Comparison of ENCODE assay signal across 23 cellular contexts in the genomic region with DNA sequence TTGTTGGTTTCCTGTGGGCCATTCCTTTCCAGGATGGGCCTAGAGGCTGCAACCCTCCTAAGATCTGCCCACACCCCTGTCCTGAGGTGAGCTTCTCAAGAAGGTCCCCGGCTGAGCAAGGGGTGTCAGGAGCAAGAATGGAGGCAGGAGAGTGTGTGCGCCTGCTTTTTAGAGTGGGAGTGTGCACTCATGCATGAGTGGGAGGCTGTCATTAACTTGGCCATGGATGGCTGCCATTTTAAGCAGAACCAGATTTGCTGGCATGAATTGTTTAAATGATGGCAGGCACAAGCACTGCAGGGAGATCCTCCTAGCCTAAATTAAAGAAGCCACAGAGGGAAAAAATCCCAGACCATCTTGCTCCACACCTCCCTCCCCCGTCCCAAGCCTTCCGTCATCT. TPM values are rescaled to one million over a fixed set of nuclear protein-coding genes. Genes with fewer than 3 reads are reported as not detected.
A peak's percentile ranks its signal among the peaks of the same experiment; 100 is the strongest.
DNase-seq lines count a peak whose midpoint lies in the region.
"Had no signal": no experiment of that assay in that cellular context is flagged by ENCODE, and none has a peak within 500 bp of the region (broad histone marks: within the 10 kb centered on the region; RNA-seq: fewer than 3 reads in every experiment).

No MANE protein-coding gene starts in this region.

- in situ Hi-C loops in G401 (cut with HindIII; ENCODE audit: low sequenced_read_pairs) = no loop called here

- DNase-seq in Ammon's horn (ENCODE audit: low spot score) (peak; percentile 46), G401 (ENCODE audit: low spot score) (peak; percentile 82), cerebellar cortex (ENCODE audit: low spot score) (peak; percentile 80), left kidney (ENCODE audit: low read depth, low spot score) (peak; percentile 34), dermis blood vessel endothelial cell (no peak), D341Med (ENCODE audit: low spot score) (no peak), OCI-M1 (lab: John Stamatoyannopoulos, UW) (no peak), NCI-H1092 (lab: John Stamatoyannopoulos, UW) (no peak)
- DNase-seq: CD4-positive, alpha-beta T cell; COR-L47; DMS 273 treated with DMSO at 0.1 percent for 48 hours; EL; MG63; NCI-H1417 treated with DMSO at 0.1 percent for 48 hours; NCI-H1930; NCI-H2171; NCI-H526; PC-9; RPMI8226; SHP77 had no signal

RNA-seq across cellular contexts. Expression of gene SGPL1, which starts 2.9 kb away (rescaled TPM):
- total RNA-seq in G401 (2014; rRNA removed; shearing (Covaris generic)) = 28.6 and 51.2 TPM in 2 replicates
- 15.0 and 15.8 TPM in 2 replicates for total RNA-seq in dermis blood vessel endothelial cell

RNA-seq across cellular contexts. Expression of gene TBATA, which starts 27.6 kb away (rescaled TPM):
- not detected in 2 replicates for total RNA-seq in G401 (2014; rRNA removed; shearing (Covaris generic))
- not detected in 2 replicates for total RNA-seq in dermis blood vessel endothelial cell
- total RNA-seq: A673; CD4-positive, alpha-beta T cell; K562; LHCN-M2; PC-9 had no signal

Comparison
In these comparisons a context has a peak if more than half of its experiments do, and no peak if none do; other contexts are left out.
1. DNase-seq: peak in Ammon's horn (single experiment), G401 (single experiment), cerebellar cortex (single experiment) and left kidney (single experiment); none in dermis blood vessel endothelial cell (single experiment), D341Med (single experiment), OCI-M1 (single experiment) and NCI-H1092 (single experiment).